Comparison of ENCODE assay signal across 8 cellular contexts in genomic region chr17:17890773-17891759, GRCh38. TPM values are rescaled to one million over a fixed set of nuclear protein-coding genes. Genes with fewer than 3 reads are reported as not detected.
A peak's percentile ranks its signal among the peaks of the same experiment; 100 is the strongest.
DNase-seq lines count a peak whose midpoint lies in the region; ATAC-seq and TF ChIP-seq lines count a peak whose summit lies in the region.

No MANE protein-coding gene starts in this region.

- no peak overlapping the region for H3K4me3 ChIP-seq in OCI-LY3 (ENCODE audit: low read length)
- no peak overlapping the region for H3K4me3 ChIP-seq in foreskin fibroblast (ENCODE audit: low read depth in 1 of 2, low read length in 2 of 2)

- ATAC-seq in HG02623 (IDR thresholded peaks at IDR 0.05; ENCODE audit: unreplicated experiment), result no peak
- no peak for ATAC-seq in HG03139 (IDR thresholded peaks at IDR 0.05; ENCODE audit: unreplicated experiment)

- H2AFZ ChIP-seq in OCI-LY3 (ENCODE audit: low read depth, low read length), result no peak overlapping the region

- no peaks in the 10 kb centered on the region for H3K9me3 ChIP-seq in OCI-LY3 (ENCODE audit: insufficient read depth, low read length)

- H3K9ac ChIP-seq in OCI-LY3 (ENCODE audit: low read length), result no peak overlapping the region

- H4K20me1 ChIP-seq in OCI-LY3 (ENCODE audit: insufficient read depth, low read length), result no peaks in the 10 kb centered on the region

- H3K79me2 ChIP-seq in OCI-LY3 (ENCODE audit: low read length), result no peaks in the 10 kb centered on the region

- no peaks in the 10 kb centered on the region for H3K4me1 ChIP-seq in OCI-LY3 (ENCODE audit: low read length)

- TF ChIP-seq CTCF in GM20000 (IDR thresholded peaks at IDR 0.05; ENCODE audit: extremely low read depth, missing control alignments), result peak; percentile 77
- peak; percentile 28 for TF ChIP-seq CTCF in OCI-LY3 (IDR thresholded peaks at IDR 0.05; ENCODE audit: low read depth, low read length)
- peak; percentile 95 for TF ChIP-seq CTCF in foreskin fibroblast (IDR thresholded peaks at IDR 0.05; ENCODE audit: low read depth, low read length)

- DNase-seq in AML-193 (lab: John Stamatoyannopoulos, UW) (peak; percentile 5 to 23), GM20000 (ENCODE audit: low spot score) (peak; percentile 73), activated T-helper 1 cell treated with Interleukin-2 at 50 U/mL for 16 hours (ENCODE audit: low read depth) (peak; percentile 21), foreskin fibroblast (peak; percentile 64 to 85), renal cortical epithelial cell (ENCODE audit: low read depth) (peak; percentile 56)

- no peak overlapping the region for H3K4me2 ChIP-seq in OCI-LY3 (ENCODE audit: low read length)

- H3K27me3 ChIP-seq in OCI-LY3 (ENCODE audit: low read depth, low read length), result no peaks in the 10 kb centered on the region

- H3K36me3 ChIP-seq in OCI-LY3 (replicated peaks; ENCODE audit: low read depth, low read length), result no peaks in the 10 kb centered on the region

- H3K27ac ChIP-seq in OCI-LY3 (ENCODE audit: low read length), result no peak overlapping the region

RNA-seq across cellular contexts. Expression of gene SREBF1, which starts 54.3 kb away (rescaled TPM):
- 43.9 and 53.0 TPM in 2 replicates for total RNA-seq in renal cortical epithelial cell

Comparison
In these comparisons a context has a peak if more than half of its experiments do, and no peak if none do; other contexts are left out.
1. DNase-seq: peak in every context shown above with its lines; median percentile 74 in foreskin fibroblast; 73 in GM20000; 56 in renal cortical epithelial cell; 21 in activated T-helper 1 cell treated with Interleukin-2 at 50 U/mL for 16 hours; 14 in AML-193.
2. CTCF ChIP-seq: peak in every context shown above with its lines; median percentile 95 in foreskin fibroblast; 77 in GM20000; 28 in OCI-LY3.